7 cellular contexts compared by ENCODE assay signal in the genomic region with DNA sequence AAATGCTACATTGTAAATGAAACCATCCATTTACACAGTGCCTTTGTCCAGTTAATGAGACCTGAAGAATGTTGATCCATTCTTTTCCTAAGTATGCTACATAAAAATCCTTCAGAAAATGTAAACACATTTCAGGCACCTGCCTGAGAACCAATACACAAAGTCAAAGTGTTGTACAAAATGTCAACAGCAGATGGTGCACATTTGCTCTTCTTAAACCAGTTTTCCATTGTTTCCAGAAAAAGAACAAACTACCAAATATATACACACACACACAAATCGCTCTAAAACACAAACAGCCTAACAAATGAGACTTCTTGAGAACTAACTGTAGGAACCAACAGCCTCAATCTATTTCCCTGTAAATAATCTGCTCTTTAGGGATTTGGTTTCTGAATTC.
A peak's percentile ranks its signal among the peaks of the same experiment; 100 is the strongest.
DNase-seq lines count a peak whose midpoint lies in the region; ATAC-seq and TF ChIP-seq lines count a peak whose summit lies in the region.
"Not testable (repeated sequence)": the region's sequence is repeated elsewhere in the genome, so short reads cannot be mapped to it uniquely, and the experiment has no call there.

No MANE protein-coding gene starts in this region.

- not testable (repeated sequence) for H3K4me2 ChIP-seq in PC-3 (ENCODE audit: low read length)

- H3K36me3 ChIP-seq in PC-3 (ENCODE audit: low read depth, low read length), result not testable (repeated sequence)

- in situ Hi-C loops in T47D (cut with HindIII; ENCODE audit: low pct_unique_long_range_greater_than_20kb, low sequenced_read_pairs), result not testable (repeated sequence)

- not testable (repeated sequence) for H3K9me3 Mint-ChIP-seq in progenitor cell of endocrine pancreas (ENCODE audit: low read depth)

- H2AFZ ChIP-seq in PC-3 (ENCODE audit: low read length), result not testable (repeated sequence)

- H3K9me2 ChIP-seq in PC-3 (replicated peaks; ENCODE audit: low read length), result not testable (repeated sequence)

- not testable (repeated sequence) for H4K20me1 ChIP-seq in PC-3 (ENCODE audit: low read length)

- H3K4me1 Mint-ChIP-seq in progenitor cell of endocrine pancreas (ENCODE audit: low read depth), result peaks cover 11% of the 10 kb centered on the region

- not testable (repeated sequence) for H3K36me3 Mint-ChIP-seq in progenitor cell of endocrine pancreas (ENCODE audit: insufficient read depth)

- not testable (repeated sequence) for H3K27me3 Mint-ChIP-seq in progenitor cell of endocrine pancreas

- intact Hi-C loops in PC-3 (cut with micrococcal nuclease), result loop anchor here (5.0 kb wide), 2 partner anchors 74 to 284 kb away; no protein-coding TSS in a partner anchor

- TF ChIP-seq CTCF in PC-3 (conservative IDR thresholded peaks at IDR 0.05; ENCODE audit: low read depth, low read length) (peak; percentile 52), fibroblast of the aortic adventitia (IDR thresholded peaks at IDR 0.05; ENCODE audit: insufficient read depth, low read length) (peak; percentile 49), progenitor cell of endocrine pancreas (IDR thresholded peaks at IDR 0.05; ENCODE audit: unreplicated experiment) (peak; percentile 44)

- POLR2A ChIA-PET in PC-3 (lab: Charles Lee; ENCODE audit: unreplicated experiment), result not testable (repeated sequence)

- not testable (repeated sequence) for ATAC-seq in PC-3
- peak; percentile 93 for ATAC-seq in left lobe of liver

- H3K4me3 Mint-ChIP-seq in progenitor cell of endocrine pancreas (ENCODE audit: low read depth), result not testable (repeated sequence)

- H3K79me2 ChIP-seq in PC-3 (ENCODE audit: low read length), result not testable (repeated sequence)

- not testable (repeated sequence) for H3K27ac ChIP-seq in PC-3 (ENCODE audit: low read length)

- not testable (repeated sequence) for H3K9me3 ChIP-seq in PC-3 (ENCODE audit: low read length)

- H3K4me1 ChIP-seq in PC-3 (ENCODE audit: insufficient read depth, low read length), result not testable (repeated sequence)

- CTCF ChIA-PET in PC-3 (lab: Charles Lee), result not testable (repeated sequence)

- not testable (repeated sequence) for H3K27me3 ChIP-seq in PC-3 (ENCODE audit: low read length)

- H3F3A ChIP-seq in PC-3 (ENCODE audit: low read length, unreplicated experiment), result not testable (repeated sequence)

- H3K9ac ChIP-seq in PC-3 (ENCODE audit: low read length), result not testable (repeated sequence)

- peak; percentile 3 for DNase-seq in ELF-1 (ENCODE audit: low read depth, low spot score)
- DNase-seq in LHCN-M2 (ENCODE audit: low read depth), result peak; percentile 9
- DNase-seq in PC-3, result peak; percentile 50
- peak; percentile 4 to 60 for DNase-seq in T47D (ENCODE audit: low read depth in 1 of 2, low spot score in 1 of 2)
- peak; percentile 60 for DNase-seq in fibroblast of the aortic adventitia (ENCODE audit: low read depth)
- DNase-seq in left lobe of liver (ENCODE audit: low spot score); progenitor cell of endocrine pancreas (ENCODE audit: low spot score, unreplicated experiment): not testable (repeated sequence)

- peak overlapping the region; percentile 25 for H3K27ac Mint-ChIP-seq in progenitor cell of endocrine pancreas

- H3K4me3 ChIP-seq in PC-3 (ENCODE audit: low read length); fibroblast of the aortic adventitia (ENCODE audit: low read depth, low read length): not testable (repeated sequence)

- not testable (repeated sequence) for BruUV-seq in PC-3 (replicated peaks; lab: Mats Ljungman, UMichigan)
